Comparison of ENCODE assay signal across 9 cellular contexts in the genomic region with DNA sequence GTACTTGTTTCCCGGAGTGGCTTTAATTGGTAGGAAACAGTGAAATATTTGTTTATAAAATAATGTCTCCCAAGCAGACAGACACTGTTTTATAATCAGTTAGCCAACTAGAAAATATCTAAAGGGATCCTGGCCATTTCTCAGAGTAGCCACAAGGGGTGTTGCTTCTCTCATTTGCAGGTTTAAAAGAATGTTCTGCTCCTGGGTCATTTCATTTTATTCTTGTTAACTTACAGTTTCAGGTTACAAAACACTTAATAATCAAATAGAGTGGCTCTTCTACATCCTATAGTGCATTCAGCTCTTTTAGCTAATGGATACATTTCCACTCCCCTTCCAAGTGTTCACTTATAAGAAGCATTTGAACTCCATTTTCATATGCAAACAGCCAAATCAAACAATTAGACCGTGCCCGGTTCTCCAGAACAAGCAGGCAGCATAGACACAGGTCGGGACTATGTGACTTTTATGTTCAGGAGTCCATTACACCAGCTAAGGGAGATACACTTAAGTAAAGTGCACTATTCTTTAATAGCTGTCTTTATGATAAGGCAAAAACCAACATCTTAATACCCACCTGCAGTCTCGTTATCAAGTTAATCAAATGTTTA.
DNase-seq lines count a peak whose midpoint lies in the region; ATAC-seq and TF ChIP-seq lines count a peak whose summit lies in the region.
"Had no signal": no experiment of that assay in that cellular context is flagged by ENCODE, and none has a peak within 500 bp of the region (broad histone marks: within the 10 kb centered on the region; RNA-seq: fewer than 3 reads in every experiment).

No MANE protein-coding gene starts in this region.

- DNase-seq in AG09319 (ENCODE audit: extremely low read depth, low read depth) (no peak), SHP77 treated with DMSO at 0.1 percent for 48 hours (lab: John Stamatoyannopoulos, UW) (peak; percentile 21), iris pigment epithelial cell (ENCODE audit: low read depth) (peak; percentile 37)
- DNase-seq: kidney glomerular epithelial cell had no signal

- ATAC-seq in HG03175 (IDR thresholded peaks at IDR 0.05; ENCODE audit: unreplicated experiment) = peak; percentile 51
- ATAC-seq in GM18909 (IDR thresholded peaks at IDR 0.05; ENCODE audit: poor library complexity, unreplicated experiment) = no peak
- no peak for ATAC-seq in GM18519 (IDR thresholded peaks at IDR 0.05; ENCODE audit: low FRiP score, unreplicated experiment)
- no peak for ATAC-seq in HG03196 (IDR thresholded peaks at IDR 0.05; ENCODE audit: unreplicated experiment)
- no peak for ATAC-seq in HG03139 (IDR thresholded peaks at IDR 0.05; ENCODE audit: unreplicated experiment)

- peak; percentile 29 for TF ChIP-seq CTCF in AG09319 (IDR thresholded peaks at IDR 0.05; ENCODE audit: low read depth, low read length)
